Comparison of ENCODE assay signal across 16 cellular contexts in the genomic region with DNA sequence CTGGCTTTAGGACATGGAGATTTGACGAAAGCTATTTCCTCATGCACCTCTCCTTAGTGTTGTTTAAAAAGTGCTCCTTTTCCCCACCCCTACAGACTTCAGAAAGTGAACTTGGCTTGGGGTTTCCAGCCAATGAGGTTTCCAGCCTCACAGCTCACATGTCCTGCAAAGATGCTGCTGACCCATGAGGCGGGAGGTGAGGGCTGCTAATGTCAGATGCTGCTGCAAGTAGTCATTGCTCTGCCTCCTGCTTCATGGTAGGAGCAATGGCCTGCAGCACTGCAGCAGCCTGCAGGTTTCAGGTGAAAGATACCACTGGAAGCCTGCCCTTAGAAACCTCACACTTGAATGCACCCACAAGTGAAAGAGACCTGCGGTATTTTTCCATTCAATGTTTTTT.
DNase-seq lines count a peak whose midpoint lies in the region; ATAC-seq, FAIRE-seq and TF ChIP-seq lines count a peak whose summit lies in the region.
"Had no signal": no experiment of that assay in that cellular context is flagged by ENCODE, and none has a peak within 500 bp of the region (broad histone marks: within the 10 kb centered on the region; RNA-seq: fewer than 3 reads in every experiment).

No MANE protein-coding gene starts in this region.

- no peak overlapping the region for H2BK120ac ChIP-seq in H1 (replicated peaks; ENCODE audit: low read depth, low read length)

- no peak overlapping the region for H2AK5ac ChIP-seq in H1 (ENCODE audit: low read depth, low read length)

- no peaks in the 10 kb centered on the region for H3K9me3 Mint-ChIP-seq in CD4-positive, alpha-beta T cell

- TF ChIP-seq CTCF in H1 (IDR thresholded peaks at IDR 0.05; ENCODE audit: control extremely low read depth in 1 of 3, insufficient read depth in 1 of 3, low read depth in 1 of 3, low read length in 3 of 3) (no peak), body of pancreas (IDR thresholded peaks at IDR 0.05) (no peak)
- no peak for TF ChIP-seq CTCF in CD4-positive, alpha-beta T cell (IDR thresholded peaks at IDR 0.05)

- no peak overlapping the region for H3K4me2 ChIP-seq in H1 (ENCODE audit: insufficient read depth in 1 of 2, low read depth in 2 of 2, low read length in 2 of 2)
- H3K4me2 ChIP-seq: A549, PC-9 had no signal

- no peak for FAIRE-seq in H1 (lab: Jason Lieb, UNC)
- FAIRE-seq: G401.6, HTR-8/SVneo had no signal

- H3K9ac ChIP-seq in H1 (replicated peaks in 1 of 4; ENCODE audit: extremely low read depth in 1 of 4, low read depth in 3 of 4, low read length in 3 of 4): no peak overlapping the region

- H3K4me1 Mint-ChIP-seq in CD4-positive, alpha-beta T cell (ENCODE audit: low read depth): no peaks in the 10 kb centered on the region

- 0 out of 2 replicates have a peak overlapping the region, but pooled peaks have one; percentile 29 for H2BK5ac ChIP-seq in H1 (ENCODE audit: low read depth, low read length)

- H3K18ac ChIP-seq in H1 (ENCODE audit: extremely low read depth, low read length): no peak overlapping the region

- H3K27me3 Mint-ChIP-seq in CD4-positive, alpha-beta T cell: no peaks in the 10 kb centered on the region

- H3K36me3 ChIP-seq in H1 (ENCODE audit: control insufficient read depth in 2 of 4, insufficient read depth in 4 of 4, low read length in 3 of 4) (no peaks in the 10 kb centered on the region), body of pancreas (replicated peaks in 1 of 2; ENCODE audit: insufficient read depth in 1 of 2, low read depth in 2 of 2) (no peaks in the 10 kb centered on the region)

- in situ Hi-C loops in G401 (cut with HindIII; ENCODE audit: low sequenced_read_pairs): no loop called here

- 0 out of 2 replicates have a peak overlapping the region, but pooled peaks have one; percentile 0 for H4K8ac ChIP-seq in H1 (ENCODE audit: extremely low read depth, insufficient read depth, low read length)

- H2BK20ac ChIP-seq in H1 (ENCODE audit: low read length): no peak overlapping the region

- no peak overlapping the region for H3K4ac ChIP-seq in H1 (replicated peaks; ENCODE audit: insufficient read length, low read depth, low read length)

- no peak for TF ChIP-seq POLR2A in H1 (IDR thresholded peaks at IDR 0.05; ENCODE audit: control extremely low read depth in 1 of 2, low read depth in 2 of 2, low read length in 2 of 2)
- no peak for TF ChIP-seq POLR2A in body of pancreas (IDR thresholded peaks at IDR 0.05)

- H3K56ac ChIP-seq in H1 (replicated peaks; ENCODE audit: insufficient read length, low read depth, low read length): no peak overlapping the region

- no peaks in the 10 kb centered on the region for H4K20me1 ChIP-seq in H1 (replicated peaks in 1 of 2; ENCODE audit: control insufficient read depth in 1 of 2, insufficient read depth in 2 of 2, low read length in 2 of 2)

- no peaks in the 10 kb centered on the region for H3K4me1 ChIP-seq in H1 (replicated peaks in 1 of 4; ENCODE audit: control insufficient read depth in 3 of 4, insufficient read depth in 4 of 4, low read length in 3 of 4)
- H3K4me1 ChIP-seq in body of pancreas: no peaks in the 10 kb centered on the region
- H3K4me1 ChIP-seq: A549 had no signal

- H3K27me3 ChIP-seq in H1 (replicated peaks in 1 of 4; ENCODE audit: control insufficient read depth in 3 of 4, extremely low read depth in 1 of 4, insufficient read depth in 3 of 4, low read length in 3 of 4) (no peaks in the 10 kb centered on the region), body of pancreas (no peaks in the 10 kb centered on the region)
- no peaks in the 10 kb centered on the region for H3K27me3 ChIP-seq in CD4-positive, alpha-beta T cell (ENCODE audit: control insufficient read depth, insufficient read depth, low read length)

- H2BK15ac ChIP-seq in H1 (ENCODE audit: low read length): no peak overlapping the region; the same call in 1 of the 2 replicates

- H3K27ac ChIP-seq in H1 (ENCODE audit: low read depth, low read length): no peak overlapping the region
- H3K27ac ChIP-seq in body of pancreas: no peak overlapping the region
- H3K27ac ChIP-seq in CD4-positive, alpha-beta T cell (ENCODE audit: low read depth, low read length): no peak overlapping the region
- H3K27ac ChIP-seq: A549, PC-9 had no signal

- CTCF ChIA-PET in H1 (lab: Charles Lee; ENCODE audit: partially characterized antibody): interaction anchor here (0.6 to 2.9 kb wide), 6 partner anchors 10 to 463 kb away, joined by 3 to 29 read pairs (median 4); no protein-coding TSS in a partner anchor
- CTCF ChIA-PET in CD4-positive, alpha-beta T cell (lab: Charles Lee): no interaction called here

- H3K79me2 ChIP-seq in H1 (ENCODE audit: control insufficient read depth in 1 of 2, insufficient read depth in 2 of 2, low read length in 2 of 2): no peaks in the 10 kb centered on the region

- H3K4me3 Mint-ChIP-seq in CD4-positive, alpha-beta T cell: no peak overlapping the region

- no peak overlapping the region for H3K4me3 ChIP-seq in H1 (ENCODE audit: extremely low read depth in 1 of 4, insufficient read depth in 2 of 4, low read depth in 3 of 4, low read length in 4 of 4)
- H3K4me3 ChIP-seq in body of pancreas: no peak overlapping the region
- H3K4me3 ChIP-seq: A549, PC-9 had no signal

- TF ChIP-seq EP300 in H1 (IDR thresholded peaks at IDR 0.05; ENCODE audit: borderline replicate concordance in 1 of 2, low read depth in 2 of 2, low read length in 2 of 2): no peak

- no peak overlapping the region for H3K23ac ChIP-seq in H1 (ENCODE audit: insufficient read length)

- ATAC-seq in GM19438 (IDR thresholded peaks at IDR 0.05; ENCODE audit: low read depth, unreplicated experiment): peak; percentile 55
- peak; percentile 56 for ATAC-seq in HG02885 (IDR thresholded peaks at IDR 0.05; ENCODE audit: poor library complexity, unreplicated experiment)
- ATAC-seq in esophagus mucosa: no peak
- ATAC-seq in body of pancreas: no peak
- ATAC-seq in CD4-positive, alpha-beta T cell (ENCODE audit: poor library complexity): no peak
- ATAC-seq: A549 had no signal

- no peaks in the 10 kb centered on the region for H3K79me1 ChIP-seq in H1 (ENCODE audit: low read depth, low read length)

- no peak for TF ChIP-seq RAD21 in H1 (IDR thresholded peaks at IDR 0.05 in 1 of 2, conservative IDR thresholded peaks at IDR 0.05 in 1 of 2; ENCODE audit: low read depth in 2 of 2, low read length in 2 of 2)

- WGBS in H1 (ENCODE audit: extremely low coverage in 1 of 2, insufficient coverage in 1 of 2, insufficient read length in 1 of 2, insufficient replicate concordance in 2 of 2, low coverage in 1 of 2, low lambda C conversion rate in 2 of 2, missing lambda C conversion rate in 1 of 2), 2 experiments: 97% methylated on average over 3 of the region's 3 CpGs; no CpG with 5 or more reads in 1 of the 2 experiments
- whole genome bisulfite sequencing in body of pancreas, 2 donors: 81 to 92% methylated on average over 3 of the region's 3 CpGs

- H3K27ac Mint-ChIP-seq in CD4-positive, alpha-beta T cell: no peak overlapping the region

- no peaks in the 10 kb centered on the region; a peak in 2 of 4 replicates for H3K9me3 ChIP-seq in H1 (ENCODE audit: insufficient read depth in 2 of 2, low read depth in 1 of 2, low read length in 1 of 2)
- no peaks in the 10 kb centered on the region for H3K9me3 ChIP-seq in body of pancreas
- no peaks in the 10 kb centered on the region for H3K9me3 ChIP-seq in CD4-positive, alpha-beta T cell (ENCODE audit: control insufficient read depth, low read length)

- no peak overlapping the region; the same call in 1 of the 2 replicates for H2AFZ ChIP-seq in H1 (ENCODE audit: low read length)
- H2AFZ ChIP-seq: PC-9 had no signal

- POLR2A ChIA-PET in H1 (lab: Charles Lee; ENCODE audit: partially characterized antibody): no interaction called here
- POLR2A ChIA-PET in CD4-positive, alpha-beta T cell (lab: Charles Lee): no interaction called here

- H3K36me3 Mint-ChIP-seq in CD4-positive, alpha-beta T cell (ENCODE audit: low read depth): no peaks in the 10 kb centered on the region

- intact Hi-C loops in body of pancreas (cut with DNase I): no loop called here
- intact Hi-C loops in CD4-positive, alpha-beta T cell (cut with DNase I, micrococcal nuclease): no loop called here

- H3K23me2 ChIP-seq in H1 (ENCODE audit: low read depth, low read length): no peaks in the 10 kb centered on the region; the same call in 1 of the 2 replicates

- peak; percentile 80 for DNase-seq in G401 (ENCODE audit: low spot score)
- no peak for DNase-seq in H1 (ENCODE audit: low read depth in 1 of 2, low spot score in 2 of 2)
- DNase-seq in body of pancreas: no peak
- no peak for DNase-seq in CD4-positive, alpha-beta T cell
- DNase-seq: DMS79, NCI-H1436 treated with DMSO at 0.1 percent for 48 hours, NCI-H2081 treated with DMSO at 0.1 percent for 48 hours, NCI-H2227 treated with DMSO at 0.1 percent for 48 hours, NCI-H69, PC-9 had no signal

- H3K14ac ChIP-seq in H1 (ENCODE audit: insufficient read length): no peak overlapping the region

- H4K5ac ChIP-seq in H1 (ENCODE audit: insufficient read length, low read depth, low read length): no peak overlapping the region

- H4K91ac ChIP-seq in H1 (replicated peaks; ENCODE audit: insufficient read length, low read length): no peak overlapping the region

- H2BK12ac ChIP-seq in H1 (ENCODE audit: low read depth, low read length): no peak overlapping the region

TF ChIP-seq in H1, 55 proteins besides CTCF, POLR2A, EP300 and RAD21:
- TF ChIP-seq CREB1 (IDR thresholded peaks at IDR 0.05) (no peak), E2F6 (IDR thresholded peaks at IDR 0.05) (no peak), YY1 (IDR thresholded peaks at IDR 0.05; ENCODE audit: low read depth, low read length) (no peak), ASH2L (IDR thresholded peaks at IDR 0.05; ENCODE audit: low read length) (no peak)

Comparison
In these comparisons a context has a peak if more than half of its experiments do, and no peak if none do; other contexts are left out.
1. ATAC-seq: peak in GM19438 (single experiment) and HG02885 (single experiment); none in esophagus mucosa (single experiment), body of pancreas (single experiment) and CD4-positive, alpha-beta T cell (single experiment).